ENCODE assay signal across 1 cellular context in genomic region chr7:135143874-135144668, GRCh38.
TF ChIP-seq lines count a peak whose summit lies in the region.

No MANE protein-coding gene starts in this region.

TF ChIP-seq in HepG2, 621 proteins besides CTCF, POLR2A, EP300 and RAD21:
- TF ChIP-seq PAWR (CRISPR knock-in tag; IDR thresholded peaks at IDR 0.05; ENCODE audit: borderline replicate concordance) (no peak), NR2F1 (CRISPR knock-in tag; IDR thresholded peaks at IDR 0.05) (peak; percentile 76 to 90), ZNF644 (CRISPR knock-in tag; IDR thresholded peaks at IDR 0.05; ENCODE audit: low read depth) (peak; percentile 47; the same call in 1 of the 2 replicates), NR2F2 (IDR thresholded peaks at IDR 0.05; ENCODE audit: borderline replicate concordance, low read depth) (peak; percentile 63), ZNF788 (CRISPR knock-in tag; IDR thresholded peaks at IDR 0.05; ENCODE audit: borderline replicate concordance) (no peak), ZNF333 (CRISPR knock-in tag; IDR thresholded peaks at IDR 0.05; ENCODE audit: borderline replicate concordance) (no peak), POGZ (CRISPR knock-in tag; IDR thresholded peaks at IDR 0.05) (0 out of 2 replicates have a peak, but pooled peaks have one; percentile 41), HNF4A (CRISPR knock-in tag; IDR thresholded peaks at IDR 0.05) (peak; percentile 37; the same call in 1 of the 2 replicates), HMGA1 (CRISPR knock-in tag; conservative IDR thresholded peaks at IDR 0.05) (no peak), SOX6 (IDR thresholded peaks at IDR 0.05) (no peak), SOX6 (CRISPR knock-in tag; IDR thresholded peaks at IDR 0.05) (no peak), RARA (CRISPR knock-in tag; IDR thresholded peaks at IDR 0.05) (peak; percentile 68), ZNF598 (CRISPR knock-in tag; IDR thresholded peaks at IDR 0.05; ENCODE audit: borderline replicate concordance) (no peak), HNF1B (CRISPR knock-in tag; IDR thresholded peaks at IDR 0.05) (0 out of 2 replicates have a peak, but pooled peaks have one; percentile 19), SALL1 (CRISPR knock-in tag; IDR thresholded peaks at IDR 0.05) (peak; percentile 64; the same call in 1 of the 2 replicates), ZNF121 (CRISPR knock-in tag; IDR thresholded peaks at IDR 0.05) (no peak), ARID5B (CRISPR knock-in tag; IDR thresholded peaks at IDR 0.05) (peak; percentile 48), KAT8 (CRISPR knock-in tag; IDR thresholded peaks at IDR 0.05) (no peak), ZIK1 (CRISPR knock-in tag; IDR thresholded peaks at IDR 0.05; ENCODE audit: borderline replicate concordance, low read depth) (no peak), BORCS8-MEF2B (CRISPR knock-in tag; IDR thresholded peaks at IDR 0.05) (no peak), PHB2 (IDR thresholded peaks at IDR 0.05; ENCODE audit: partially characterized antibody) (no peak), MYC (CRISPR knock-in tag; IDR thresholded peaks at IDR 0.05; ENCODE audit: borderline replicate concordance) (no peak), NR2F6 (IDR thresholded peaks at IDR 0.05) (peak; percentile 81), NR2F6 (CRISPR knock-in tag; IDR thresholded peaks at IDR 0.05) (peak; percentile 84), SAP130 (CRISPR knock-in tag; IDR thresholded peaks at IDR 0.05; ENCODE audit: low read depth) (0 out of 2 replicates have a peak, but pooled peaks have one; percentile 16), KDM6A (CRISPR knock-in tag; IDR thresholded peaks at IDR 0.05; ENCODE audit: low read depth) (0 out of 2 replicates have a peak, but pooled peaks have one; percentile 12), MAF1 (CRISPR knock-in tag; IDR thresholded peaks at IDR 0.05; ENCODE audit: borderline replicate concordance) (no peak), ZKSCAN5 (CRISPR knock-in tag; IDR thresholded peaks at IDR 0.05) (peak; percentile 87), ZMYM4 (CRISPR knock-in tag; IDR thresholded peaks at IDR 0.05) (peak; percentile 70), EHMT2 (IDR thresholded peaks at IDR 0.05; ENCODE audit: borderline replicate concordance, low read depth, low read length) (0 out of 2 replicates have a peak, but pooled peaks have one; percentile 27)
- TF ChIP-seq, protein P1, sequence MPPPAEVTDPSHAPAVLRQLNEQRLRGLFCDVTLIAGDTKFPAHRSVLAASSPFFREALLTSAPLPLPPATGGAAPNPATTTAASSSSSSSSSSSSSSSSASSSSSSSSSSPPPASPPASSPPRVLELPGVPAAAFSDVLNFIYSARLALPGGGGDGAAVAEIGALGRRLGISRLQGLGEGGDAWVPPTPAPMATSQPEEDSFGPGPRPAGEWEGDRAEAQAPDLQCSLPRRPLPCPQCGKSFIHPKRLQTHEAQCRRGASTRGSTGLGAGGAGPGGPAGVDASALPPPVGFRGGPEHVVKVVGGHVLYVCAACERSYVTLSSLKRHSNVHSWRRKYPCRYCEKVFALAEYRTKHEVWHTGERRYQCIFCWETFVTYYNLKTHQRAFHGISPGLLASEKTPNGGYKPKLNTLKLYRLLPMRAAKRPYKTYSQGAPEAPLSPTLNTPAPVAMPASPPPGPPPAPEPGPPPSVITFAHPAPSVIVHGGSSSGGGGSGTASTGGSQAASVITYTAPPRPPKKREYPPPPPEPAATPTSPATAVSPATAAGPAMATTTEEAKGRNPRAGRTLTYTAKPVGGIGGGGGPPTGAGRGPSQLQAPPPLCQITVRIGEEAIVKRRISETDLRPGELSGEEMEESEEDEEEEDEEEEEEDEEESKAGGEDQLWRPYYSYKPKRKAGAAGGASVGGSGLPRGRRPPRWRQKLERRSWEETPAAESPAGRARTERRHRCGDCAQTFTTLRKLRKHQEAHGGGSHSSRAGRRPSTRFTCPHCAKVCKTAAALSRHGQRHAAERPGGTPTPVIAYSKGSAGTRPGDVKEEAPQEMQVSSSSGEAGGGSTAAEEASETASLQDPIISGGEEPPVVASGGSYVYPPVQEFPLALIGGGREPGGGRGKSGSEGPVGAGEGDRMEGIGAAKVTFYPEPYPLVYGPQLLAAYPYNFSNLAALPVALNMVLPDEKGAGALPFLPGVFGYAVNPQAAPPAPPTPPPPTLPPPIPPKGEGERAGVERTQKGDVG (CRISPR knock-in tag; IDR thresholded peaks at IDR 0.05; ENCODE audit: borderline replicate concordance) = 0 out of 2 replicates have a peak, but pooled peaks have one; percentile 46
- TF ChIP-seq, protein P2, sequence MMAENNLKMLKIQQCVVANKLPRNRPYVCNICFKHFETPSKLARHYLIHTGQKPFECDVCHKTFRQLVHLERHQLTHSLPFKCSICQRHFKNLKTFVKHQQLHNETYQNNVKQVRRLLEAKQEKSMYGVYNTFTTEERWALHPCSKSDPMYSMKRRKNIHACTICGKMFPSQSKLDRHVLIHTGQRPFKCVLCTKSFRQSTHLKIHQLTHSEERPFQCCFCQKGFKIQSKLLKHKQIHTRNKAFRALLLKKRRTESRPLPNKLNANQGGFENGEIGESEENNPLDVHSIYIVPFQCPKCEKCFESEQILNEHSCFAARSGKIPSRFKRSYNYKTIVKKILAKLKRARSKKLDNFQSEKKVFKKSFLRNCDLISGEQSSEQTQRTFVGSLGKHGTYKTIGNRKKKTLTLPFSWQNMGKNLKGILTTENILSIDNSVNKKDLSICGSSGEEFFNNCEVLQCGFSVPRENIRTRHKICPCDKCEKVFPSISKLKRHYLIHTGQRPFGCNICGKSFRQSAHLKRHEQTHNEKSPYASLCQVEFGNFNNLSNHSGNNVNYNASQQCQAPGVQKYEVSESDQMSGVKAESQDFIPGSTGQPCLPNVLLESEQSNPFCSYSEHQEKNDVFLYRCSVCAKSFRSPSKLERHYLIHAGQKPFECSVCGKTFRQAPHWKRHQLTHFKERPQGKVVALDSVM (CRISPR knock-in tag; IDR thresholded peaks at IDR 0.05) = peak; percentile 82
- TF ChIP-seq, protein P3, sequence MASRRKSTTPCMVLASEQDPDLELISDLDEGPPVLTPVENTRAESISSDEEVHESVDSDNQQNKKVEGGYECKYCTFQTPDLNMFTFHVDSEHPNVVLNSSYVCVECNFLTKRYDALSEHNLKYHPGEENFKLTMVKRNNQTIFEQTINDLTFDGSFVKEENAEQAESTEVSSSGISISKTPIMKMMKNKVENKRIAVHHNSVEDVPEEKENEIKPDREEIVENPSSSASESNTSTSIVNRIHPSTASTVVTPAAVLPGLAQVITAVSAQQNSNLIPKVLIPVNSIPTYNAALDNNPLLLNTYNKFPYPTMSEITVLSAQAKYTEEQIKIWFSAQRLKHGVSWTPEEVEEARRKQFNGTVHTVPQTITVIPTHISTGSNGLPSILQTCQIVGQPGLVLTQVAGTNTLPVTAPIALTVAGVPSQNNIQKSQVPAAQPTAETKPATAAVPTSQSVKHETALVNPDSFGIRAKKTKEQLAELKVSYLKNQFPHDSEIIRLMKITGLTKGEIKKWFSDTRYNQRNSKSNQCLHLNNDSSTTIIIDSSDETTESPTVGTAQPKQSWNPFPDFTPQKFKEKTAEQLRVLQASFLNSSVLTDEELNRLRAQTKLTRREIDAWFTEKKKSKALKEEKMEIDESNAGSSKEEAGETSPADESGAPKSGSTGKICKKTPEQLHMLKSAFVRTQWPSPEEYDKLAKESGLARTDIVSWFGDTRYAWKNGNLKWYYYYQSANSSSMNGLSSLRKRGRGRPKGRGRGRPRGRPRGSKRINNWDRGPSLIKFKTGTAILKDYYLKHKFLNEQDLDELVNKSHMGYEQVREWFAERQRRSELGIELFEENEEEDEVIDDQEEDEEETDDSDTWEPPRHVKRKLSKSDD (CRISPR knock-in tag; IDR thresholded peaks at IDR 0.05; ENCODE audit: low read depth) = no peak
